ENCODE assay signal across 22 cellular contexts in genomic region chr20:37309290-37309689, GRCh38. TPM values are rescaled to one million over a fixed set of nuclear protein-coding genes. Genes with fewer than 3 reads are reported as not detected.
A peak's percentile ranks its signal among the peaks of the same experiment; 100 is the strongest.
DNase-seq lines count a peak whose midpoint lies in the region; ATAC-seq and TF ChIP-seq lines count a peak whose summit lies in the region.
"Had no signal": no experiment of that assay in that cellular context is flagged by ENCODE, and none has a peak within 500 bp of the region (broad histone marks: within the 10 kb centered on the region; RNA-seq: fewer than 3 reads in every experiment).

No MANE protein-coding gene starts in this region.

- TF ChIP-seq EP300 in ovary (IDR thresholded peaks at IDR 0.05) = no peak
- TF ChIP-seq EP300 in transverse colon (IDR thresholded peaks at IDR 0.05; ENCODE audit: low read depth) = no peak

- no TSS peak for BruUV-seq in MCF 10A (replicated peaks; lab: Mats Ljungman, UMichigan)

- H3K9me3 ChIP-seq in breast epithelium (no peaks in the 10 kb centered on the region), ovary (no peaks in the 10 kb centered on the region), transverse colon (no peaks in the 10 kb centered on the region)

- no peak for ATAC-seq in natural killer cell
- no peak for ATAC-seq in HG02610 (IDR thresholded peaks at IDR 0.05; ENCODE audit: unreplicated experiment)
- no peak for ATAC-seq in GM21786 (IDR thresholded peaks at IDR 0.05; ENCODE audit: unreplicated experiment)
- ATAC-seq: left ventricle myocardium superior had no signal

- peaks cover 34% of the 10 kb centered on the region for H3K36me3 Mint-ChIP-seq in MCF 10A (ENCODE audit: insufficient read depth, unreplicated experiment)
- H3K36me3 Mint-ChIP-seq in activated T-helper 2 cell treated with anti-CD3 and anti-CD28 coated beads, Interferon-gamma antibody, Interleukin-2, Interleukin-4, amounts not matched to agents 10 μg/mL and 5 μg/mL and 100 μg/mL, durations not matched to agents 14 hours and 24 hours and 36 hours (ENCODE audit: low read depth) = peaks cover 36% of the 10 kb centered on the region
- no peaks in the 10 kb centered on the region for H3K36me3 Mint-ChIP-seq in natural killer cell

- CTCF ChIA-PET in MCF 10A (lab: Yijun Ruan, JAX) = interaction anchor here (0.5 to 0.9 kb wide), 2 partner anchors 11 to 23 kb away, joined by 3 to 5 read pairs; no protein-coding TSS in a partner anchor

- H3K27ac Mint-ChIP-seq in MCF 10A (ENCODE audit: low read depth, unreplicated experiment) (no peak overlapping the region), natural killer cell (no peak overlapping the region)
- peak overlapping the region; percentile 77 for H3K27ac Mint-ChIP-seq in activated T-helper 2 cell treated with anti-CD3 and anti-CD28 coated beads, Interferon-gamma antibody, Interleukin-2, Interleukin-4, amounts not matched to agents 10 μg/mL and 5 μg/mL and 100 μg/mL, durations not matched to agents 14 hours and 24 hours and 36 hours

- no peaks in the 10 kb centered on the region for H3K27me3 Mint-ChIP-seq in MCF 10A (ENCODE audit: insufficient read depth, unreplicated experiment)
- H3K27me3 Mint-ChIP-seq in activated T-helper 2 cell treated with anti-CD3 and anti-CD28 coated beads, Interferon-gamma antibody, Interleukin-2, Interleukin-4, amounts not matched to agents 10 μg/mL and 5 μg/mL and 100 μg/mL, durations not matched to agents 14 hours and 24 hours and 36 hours (ENCODE audit: low read depth) = no peaks in the 10 kb centered on the region
- no peaks in the 10 kb centered on the region for H3K27me3 Mint-ChIP-seq in natural killer cell (ENCODE audit: low read depth in 2 of 2)

- POLR2A ChIA-PET in MCF 10A (lab: Yijun Ruan, JAX) = no interaction called here

- H3K27me3 ChIP-seq in breast epithelium (no peaks in the 10 kb centered on the region), ovary (no peaks in the 10 kb centered on the region), transverse colon (no peaks in the 10 kb centered on the region)

- TF ChIP-seq CTCF in breast epithelium (IDR thresholded peaks at IDR 0.05) = no peak
- no peak for TF ChIP-seq CTCF in MCF 10A (IDR thresholded peaks at IDR 0.05; ENCODE audit: unreplicated experiment)
- no peak for TF ChIP-seq CTCF in ovary (IDR thresholded peaks at IDR 0.05)
- no peak for TF ChIP-seq CTCF in transverse colon (IDR thresholded peaks at IDR 0.05)
- TF ChIP-seq CTCF in natural killer cell (IDR thresholded peaks at IDR 0.05) = no peak

- H3K4me1 Mint-ChIP-seq in MCF 10A (ENCODE audit: insufficient read depth, unreplicated experiment) = peaks cover 8% of the 10 kb centered on the region
- H3K4me1 Mint-ChIP-seq in activated T-helper 2 cell treated with anti-CD3 and anti-CD28 coated beads, Interferon-gamma antibody, Interleukin-2, Interleukin-4, amounts not matched to agents 10 μg/mL and 5 μg/mL and 100 μg/mL, durations not matched to agents 14 hours and 24 hours and 36 hours (ENCODE audit: low read depth) = peaks cover 15% of the 10 kb centered on the region
- peaks cover 8 to 38% of the 10 kb centered on the region in 2 donors for H3K4me1 Mint-ChIP-seq in natural killer cell

- H3K4me3 Mint-ChIP-seq in MCF 10A (ENCODE audit: unreplicated experiment) (no peak overlapping the region), natural killer cell (no peak overlapping the region)
- H3K4me3 Mint-ChIP-seq in activated T-helper 2 cell treated with anti-CD3 and anti-CD28 coated beads, Interferon-gamma antibody, Interleukin-2, Interleukin-4, amounts not matched to agents 10 μg/mL and 5 μg/mL and 100 μg/mL, durations not matched to agents 14 hours and 24 hours and 36 hours (ENCODE audit: low read depth) = no peak overlapping the region
- H3K4me3 Mint-ChIP-seq: immature natural killer cell had no signal

- WGBS in ovary, 3 donors = 89 to 93% (median 91%) methylated on average over 6 of the region's 6 CpGs
- WGBS in transverse colon (ENCODE audit: low coverage in 1 of 2), 2 donors = 97% methylated on average over 6 of the region's 6 CpGs; no CpG with 5 or more reads in 1 of the 2 donors

- TF ChIP-seq POLR2A in breast epithelium (IDR thresholded peaks at IDR 0.05) = no peak
- TF ChIP-seq POLR2A in ovary (IDR thresholded peaks at IDR 0.05) = no peak
- TF ChIP-seq POLR2A in transverse colon (IDR thresholded peaks at IDR 0.05) = no peak

- in situ Hi-C loops in transverse colon (cut with MboI; ENCODE audit: low pct_ligation_motif_present in 1 of 4, low pct_unique_long_range_greater_than_20kb in 1 of 4, low sequenced_read_pairs in 3 of 4) = no loop called here

- no peaks in the 10 kb centered on the region for H3K9me3 Mint-ChIP-seq in MCF 10A (ENCODE audit: unreplicated experiment)
- no peaks in the 10 kb centered on the region for H3K9me3 Mint-ChIP-seq in activated T-helper 2 cell treated with anti-CD3 and anti-CD28 coated beads, Interferon-gamma antibody, Interleukin-2, Interleukin-4, amounts not matched to agents 10 μg/mL and 5 μg/mL and 100 μg/mL, durations not matched to agents 14 hours and 24 hours and 36 hours
- H3K9me3 Mint-ChIP-seq in natural killer cell = no peaks in the 10 kb centered on the region
- H3K9me3 Mint-ChIP-seq: immature natural killer cell had no signal

- no peak for DNase-seq in breast epithelium (ENCODE audit: low spot score in 2 of 2)
- DNase-seq in MCF 10A (ENCODE audit: unreplicated experiment) = no peak
- no peak for DNase-seq in activated T-helper 2 cell treated with anti-CD3 and anti-CD28 coated beads, Interferon-gamma antibody, Interleukin-2, Interleukin-4, amounts not matched to agents 10 μg/mL and 5 μg/mL and 100 μg/mL, durations not matched to agents 14 hours and 24 hours and 36 hours (ENCODE audit: low spot score)
- no peak for DNase-seq in ovary
- no peak for DNase-seq in transverse colon
- DNase-seq in natural killer cell = no peak
- DNase-seq: ACHN; activated gamma-delta T cell treated with Interleukin-2 at 50 U/mL for 16 hours; GF-D8; glutamatergic neuron; immature natural killer cell; NCI-H1436; NCI-H2171 treated with DMSO at 0.1 percent for 48 hours; NCI-H69; OCI-M1; stimulated activated CD4-positive, alpha-beta T cell treated with anti-CD3 and anti-CD28 coated beads, Interleukin-2, amount 100 ng/mL, for 48 hours; T-helper 9 cell had no signal

- H3K27ac ChIP-seq in breast epithelium (peak overlapping the region; percentile 82 to 84), ovary (peak overlapping the region; percentile 62 to 76), transverse colon (peak overlapping the region; percentile 46 to 76 (median 54))

- H3K36me3 ChIP-seq in breast epithelium (no peaks in the 10 kb centered on the region), ovary (no peaks in the 10 kb centered on the region), transverse colon (no peaks in the 10 kb centered on the region)

- H3K4me1 ChIP-seq in breast epithelium = peaks cover 8 to 35% of the 10 kb centered on the region in 2 donors
- peaks cover 42% of the 10 kb centered on the region for H3K4me1 ChIP-seq in ovary (ENCODE audit: insufficient read depth)
- peaks cover 9 to 72% (median 36%) of the 10 kb centered on the region in 4 donors for H3K4me1 ChIP-seq in transverse colon

- H3K4me3 ChIP-seq in breast epithelium (no peak overlapping the region), ovary (no peak overlapping the region), transverse colon (no peak overlapping the region)

- intact Hi-C loops in breast epithelium (cut with DNase I; ENCODE audit: low total_unique reads) = no loop called here
- intact Hi-C loops in MCF 10A (cut with micrococcal nuclease) = no loop called here
- intact Hi-C loops in activated T-helper 2 cell treated with anti-CD3 and anti-CD28 coated beads, Interferon-gamma antibody, Interleukin-2, Interleukin-4, amounts not matched to agents 10 μg/mL and 5 μg/mL and 100 μg/mL, durations not matched to agents 14 hours and 24 hours and 36 hours (cut with micrococcal nuclease) = no loop called here
- intact Hi-C loops in ovary (cut with DNase I) = no loop called here
- intact Hi-C loops in transverse colon (cut with DNase I; ENCODE audit: low total_unique reads) = no loop called here
- intact Hi-C loops in natural killer cell (cut with micrococcal nuclease) = no loop called here

RNA-seq across cellular contexts. Expression of gene MANBAL, which starts 19.8 kb away (rescaled TPM):
- total RNA-seq in breast epithelium = 10 to 100 TPM; 31.8 to 42.0 (median 34.7) TPM
- total RNA-seq in MCF 10A (2022) = 46.0 and 56.5 TPM in 2 replicates
- total RNA-seq in activated T-helper 2 cell treated with anti-CD3 and anti-CD28 coated beads, Interferon-gamma antibody, Interleukin-2, Interleukin-4, amounts not matched to agents 10 μg/mL and 5 μg/mL and 100 μg/mL, durations not matched to agents 14 hours and 24 hours and 36 hours = 12.8 and 14.2 TPM in 2 replicates
- 10 to 100 TPM; 27.1 to 66.0 (median 52.1) TPM for total RNA-seq in ovary
- polyA plus RNA-seq in ovary = 10 to 100 TPM; 73.7 to 89.2 TPM
- 10 to 100 TPM in 3 of 4 donors, 1 to 10 TPM in 1; 8.8 to 31.4 (median 21.3) TPM for total RNA-seq in transverse colon
- total RNA-seq in natural killer cell = 1 to 10 TPM; 5.1 to 7.9 (median 6.4) TPM

RNA-seq across cellular contexts. Expression of gene SRC, which starts 36.6 kb away (rescaled TPM):
- total RNA-seq in breast epithelium (10 to 100 TPM; 12.8 to 25.6 (median 20.6) TPM), MCF 10A (2022) (28.1 and 29.5 TPM in 2 replicates), ovary (10 to 100 TPM; 23.1 to 72.7 (median 45.5) TPM), transverse colon (100 to 1,000 TPM in 3 of 4 donors, 10 to 100 TPM in 1; 87.0 to 155 (median 130) TPM), natural killer cell (10 to 100 TPM in 2 of 3 donors, 1 to 10 TPM in 1; 2.3 to 15.6 (median 10.5) TPM)
- total RNA-seq in activated T-helper 2 cell treated with anti-CD3 and anti-CD28 coated beads, Interferon-gamma antibody, Interleukin-2, Interleukin-4, amounts not matched to agents 10 μg/mL and 5 μg/mL and 100 μg/mL, durations not matched to agents 14 hours and 24 hours and 36 hours = 3.5 and 6.4 TPM in 2 replicates
- 10 to 100 TPM; 17.0 to 27.0 TPM for polyA plus RNA-seq in ovary

RNA-seq across cellular contexts. Expression of gene GHRH, which starts 47.7 kb away (rescaled TPM):
- total RNA-seq in breast epithelium (not detected), MCF 10A (2022) (not detected in 2 replicates), ovary (not detected), transverse colon (not detected), natural killer cell (not detected)
- total RNA-seq in activated T-helper 2 cell treated with anti-CD3 and anti-CD28 coated beads, Interferon-gamma antibody, Interleukin-2, Interleukin-4, amounts not matched to agents 10 μg/mL and 5 μg/mL and 100 μg/mL, durations not matched to agents 14 hours and 24 hours and 36 hours = not detected in 2 replicates
- not detected for polyA plus RNA-seq in ovary
- total RNA-seq: left ventricle myocardium superior, osteocyte, skeletal muscle tissue had no signal
- polyA plus RNA-seq: immature natural killer cell had no signal
